In the genomic region with DNA sequence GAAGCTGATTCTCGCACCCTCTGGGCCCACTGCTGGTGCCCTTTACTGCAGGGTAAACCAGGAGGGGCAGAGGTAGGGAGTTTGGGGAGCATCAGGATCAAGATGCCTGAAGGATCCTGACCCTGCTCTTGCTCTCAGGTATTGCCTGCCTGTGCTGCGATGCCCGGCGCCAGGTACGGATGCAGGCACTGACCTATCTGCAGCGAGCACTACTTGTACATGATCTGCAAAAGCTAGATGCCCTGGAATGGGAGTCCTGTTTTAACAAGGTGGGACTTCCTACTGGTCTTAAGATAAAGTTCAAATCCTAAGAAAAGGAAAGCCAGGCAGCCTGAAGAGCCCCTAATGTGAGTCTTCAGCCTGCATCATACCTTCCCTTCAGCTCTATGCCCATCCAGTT, we compare ENCODE assay signal across 16 cellular contexts. TPM values are rescaled to one million over a fixed set of nuclear protein-coding genes. Genes with fewer than 3 reads are reported as not detected.
DNase-seq lines count a peak whose midpoint lies in the region; ATAC-seq and TF ChIP-seq lines count a peak whose summit lies in the region.
"Had no signal": no experiment of that assay in that cellular context is flagged by ENCODE, and none has a peak within 500 bp of the region (broad histone marks: within the 10 kb centered on the region; RNA-seq: fewer than 3 reads in every experiment).

No MANE protein-coding gene starts in this region.

- no peaks in the 10 kb centered on the region for H3K4me1 ChIP-seq in osteoblast (ENCODE audit: insufficient read depth, low read length)
- H3K4me1 ChIP-seq: Caco-2 had no signal

- peaks cover 34% of the 10 kb centered on the region for H3K36me3 Mint-ChIP-seq in chondrocyte (ENCODE audit: low read depth)
- H3K36me3 Mint-ChIP-seq in stimulated activated effector memory CD8-positive, alpha-beta T cell treated with anti-CD3 and anti-CD28 coated beads, Interleukin-12 subunit alpha, Interleukin-12 subunit beta, amount 100 ng/mL, for 72 hours, result peaks cover 67% of the 10 kb centered on the region

- H3K36me3 ChIP-seq in osteoblast (ENCODE audit: insufficient read depth, low read length), result peaks cover 83% of the 10 kb centered on the region

- H3K27ac ChIP-seq in osteoblast (ENCODE audit: low read depth, low read length), result no peak overlapping the region
- H3K27ac ChIP-seq: BLaER1 treated with 17β-estradiol and CSF1 and Interleukin-3, amounts not matched to agents 10 nM and 100 nM; C4-2B had no signal

- H3K27me3 ChIP-seq in osteoblast (ENCODE audit: insufficient read depth, low read length), result no peaks in the 10 kb centered on the region
- H3K27me3 ChIP-seq: BLaER1 treated with 17β-estradiol and CSF1 and Interleukin-3, amounts not matched to agents 10 nM and 100 nM had no signal

- H2AFZ ChIP-seq in osteoblast (ENCODE audit: low read length), result no peak overlapping the region

- H3K4me3 Mint-ChIP-seq in chondrocyte (ENCODE audit: unreplicated experiment), result no peak overlapping the region
- H3K4me3 Mint-ChIP-seq in stimulated activated effector memory CD8-positive, alpha-beta T cell treated with anti-CD3 and anti-CD28 coated beads, Interleukin-12 subunit alpha, Interleukin-12 subunit beta, amount 100 ng/mL, for 72 hours, result no peak overlapping the region
- H3K4me3 Mint-ChIP-seq: B cell; CD4-positive, alpha-beta T cell; CD8-positive, alpha-beta T cell had no signal

- no peaks in the 10 kb centered on the region for H3K4me1 Mint-ChIP-seq in chondrocyte (ENCODE audit: low read depth)
- no peaks in the 10 kb centered on the region for H3K4me1 Mint-ChIP-seq in stimulated activated effector memory CD8-positive, alpha-beta T cell treated with anti-CD3 and anti-CD28 coated beads, Interleukin-12 subunit alpha, Interleukin-12 subunit beta, amount 100 ng/mL, for 72 hours

- no peaks in the 10 kb centered on the region for H3K9me3 ChIP-seq in osteoblast (ENCODE audit: low read depth, low read length)
- H3K9me3 ChIP-seq: BLaER1 treated with 17β-estradiol and CSF1 and Interleukin-3, amounts not matched to agents 10 nM and 100 nM; Caco-2 had no signal

- H3K4me3 ChIP-seq in osteoblast (ENCODE audit: insufficient read depth, low read length), result no peak overlapping the region
- H3K4me3 ChIP-seq: BLaER1 treated with 17β-estradiol and CSF1 and Interleukin-3, amounts not matched to agents 10 nM and 100 nM had no signal

- H3K27ac Mint-ChIP-seq in chondrocyte (ENCODE audit: unreplicated experiment), result no peak overlapping the region
- peak overlapping the region; percentile 56 for H3K27ac Mint-ChIP-seq in stimulated activated effector memory CD8-positive, alpha-beta T cell treated with anti-CD3 and anti-CD28 coated beads, Interleukin-12 subunit alpha, Interleukin-12 subunit beta, amount 100 ng/mL, for 72 hours
- H3K27ac Mint-ChIP-seq: B cell; CD4-positive, alpha-beta T cell; CD8-positive, alpha-beta T cell had no signal

- no peak overlapping the region for H3K4me2 ChIP-seq in osteoblast (ENCODE audit: insufficient read depth, low read length)
- H3K4me2 ChIP-seq: BLaER1 treated with 17β-estradiol and CSF1 and Interleukin-3, amounts not matched to agents 10 nM and 100 nM had no signal

- H4K20me1 ChIP-seq in osteoblast (ENCODE audit: insufficient read depth, low read length), result peaks cover 11% of the 10 kb centered on the region

- TF ChIP-seq CTCF in chondrocyte (IDR thresholded peaks at IDR 0.05) (no peak), osteoblast (IDR thresholded peaks at IDR 0.05; ENCODE audit: extremely low read depth, low read depth, low read length) (no peak)

- ATAC-seq in stimulated activated effector memory CD8-positive, alpha-beta T cell treated with anti-CD3 and anti-CD28 coated beads, Interleukin-12 subunit alpha, Interleukin-12 subunit beta, amount 100 ng/mL, for 72 hours, result no peak
- ATAC-seq in GM18519 (IDR thresholded peaks at IDR 0.05; ENCODE audit: low FRiP score, unreplicated experiment), result no peak
- ATAC-seq: CD8-positive, alpha-beta T cell had no signal

- no peaks in the 10 kb centered on the region for H3K79me2 ChIP-seq in osteoblast (ENCODE audit: insufficient read depth, low read length)

- no peaks in the 10 kb centered on the region for H3K27me3 Mint-ChIP-seq in chondrocyte (ENCODE audit: low read depth)
- H3K27me3 Mint-ChIP-seq: B cell; CD4-positive, alpha-beta T cell had no signal

- no peaks in the 10 kb centered on the region for H3K9me3 Mint-ChIP-seq in chondrocyte (ENCODE audit: low read depth)
- H3K9me3 Mint-ChIP-seq in stimulated activated effector memory CD8-positive, alpha-beta T cell treated with anti-CD3 and anti-CD28 coated beads, Interleukin-12 subunit alpha, Interleukin-12 subunit beta, amount 100 ng/mL, for 72 hours, result no peaks in the 10 kb centered on the region
- H3K9me3 Mint-ChIP-seq: CD4-positive, alpha-beta T cell; CD8-positive, alpha-beta T cell had no signal

- DNase-seq in chondrocyte (ENCODE audit: low spot score) (peak; percentile 69), osteoblast (ENCODE audit: insufficient read length, low spot score, missing footprints) (peak; percentile 37)
- no peak for DNase-seq in stimulated activated effector memory CD8-positive, alpha-beta T cell treated with anti-CD3 and anti-CD28 coated beads, Interleukin-12 subunit alpha, Interleukin-12 subunit beta, amount 100 ng/mL, for 72 hours (ENCODE audit: low spot score in 2 of 2)
- DNase-seq in stimulated activated CD4-positive, alpha-beta T cell treated with anti-CD3 and anti-CD28 coated beads, Interleukin-4, amount 100 ng/mL, for 24 hours, result no peak
- DNase-seq: 8988T; AML-193; Caco-2; Calu3; CD4-positive, alpha-beta T cell; CD8-positive, alpha-beta T cell; DMS79 treated with DMSO at 0.1 percent for 48 hours; GF-D8 had no signal

RNA-seq across cellular contexts. Expression of gene NFKB2, which starts 16.1 kb away (rescaled TPM):
- total RNA-seq in chondrocyte (29.4 to 38.0 TPM (median 35.9 TPM) in 3 replicates), osteoblast (17.7 and 20.3 TPM in 2 replicates)

RNA-seq across cellular contexts. Expression of gene PSD, which starts 39.2 kb away (rescaled TPM):
- total RNA-seq in chondrocyte, result 3.0 to 4.0 TPM (median 4.0 TPM) in 3 replicates
- 0.29 and 0.72 TPM in 2 replicates for total RNA-seq in osteoblast

RNA-seq across cellular contexts. Expression of gene FBXL15, which starts 41.3 kb away (rescaled TPM):
- 8.8 to 10.1 TPM (median 9.0 TPM) in 3 replicates for total RNA-seq in chondrocyte
- 5.9 and 9.4 TPM in 2 replicates for total RNA-seq in osteoblast

RNA-seq across cellular contexts. Expression of gene CUEDC2, which starts 53.0 kb away (rescaled TPM):
- 55.1 to 64.3 TPM (median 57.7 TPM) in 3 replicates for total RNA-seq in chondrocyte
- total RNA-seq in osteoblast, result 46.7 and 46.9 TPM in 2 replicates

Comparison
In these comparisons a context has a peak if more than half of its experiments do, and no peak if none do; other contexts are left out.
1. DNase-seq: peak in chondrocyte (single experiment) and osteoblast (single experiment); none in stimulated activated effector memory CD8-positive, alpha-beta T cell treated with anti-CD3 and anti-CD28 coated beads, Interleukin-12 subunit alpha, Interleukin-12 subunit beta, amount 100 ng/mL, for 72 hours (0 of 2) and stimulated activated CD4-positive, alpha-beta T cell treated with anti-CD3 and anti-CD28 coated beads, Interleukin-4, amount 100 ng/mL, for 24 hours (single experiment).